ENCODE assay signal across 1 cellular context in genomic region chr20:50763550-50764458, GRCh38.
TF ChIP-seq lines count a peak whose summit lies in the region.

No MANE protein-coding gene starts in this region.

TF ChIP-seq in GM12878, 131 proteins besides CTCF, POLR2A, EP300 and RAD21:
- TF ChIP-seq NFXL1 (IDR thresholded peaks at IDR 0.05; ENCODE audit: borderline replicate concordance) (peak; percentile 54; the same call in 1 of the 2 replicates), ETV6 (conservative IDR thresholded peaks at IDR 0.05 in 1 of 2, IDR thresholded peaks at IDR 0.05 in 1 of 2; ENCODE audit: borderline replicate concordance in 1 of 2, low read depth in 1 of 2) (peak in 1 of 2 experiments; percentile 99; a peak in 2 of 4 replicates)
TF ChIP-seq in GM12878: peak in this region for 2; not testable (repeated sequence) for 129.
